ENCODE assay signal across 2 cellular contexts in genomic region chr11:30015725-30016449, GRCh38.
TF ChIP-seq lines count a peak whose summit lies in the region.

No MANE protein-coding gene starts in this region.

TF ChIP-seq in SK-N-SH, 30 proteins besides CTCF, POLR2A, EP300 and RAD21 (continued from another document):
- TF ChIP-seq USF1 (IDR thresholded peaks at IDR 0.05; ENCODE audit: borderline replicate concordance, low read depth) (no peak), NFIC (IDR thresholded peaks at IDR 0.05; ENCODE audit: borderline replicate concordance) (no peak), JUND (IDR thresholded peaks at IDR 0.05) (no peak), REST (IDR thresholded peaks at IDR 0.05; ENCODE audit: low read depth, low read length) (no peak), RFX5 (IDR thresholded peaks at IDR 0.05; ENCODE audit: low read length) (no peak), FOSL2 (IDR thresholded peaks at IDR 0.05; ENCODE audit: borderline replicate concordance, low read depth) (no peak), TEAD4 (IDR thresholded peaks at IDR 0.05; ENCODE audit: borderline replicate concordance, insufficient read depth) (no peak), USF2 (IDR thresholded peaks at IDR 0.05; ENCODE audit: borderline replicate concordance, low read depth, low read length) (no peak), SIN3A (IDR thresholded peaks at IDR 0.05; ENCODE audit: borderline replicate concordance, low read depth, low read length) (no peak)

TF ChIP-seq in SK-N-SH treated with all-trans-retinoic acid at 6 μM for 48 hours, 23 proteins besides CTCF, POLR2A, EP300 and RAD21 (continued from another document):
- TF ChIP-seq TSHZ2 (CRISPR knock-in tag; IDR thresholded peaks at IDR 0.05) (no peak), GLIS3 (CRISPR knock-in tag; IDR thresholded peaks at IDR 0.05) (no peak), CSRNP3 (CRISPR knock-in tag; IDR thresholded peaks at IDR 0.05) (no peak), POU6F1 (CRISPR knock-in tag; IDR thresholded peaks at IDR 0.05; ENCODE audit: borderline replicate concordance, low read depth) (no peak)
